In genomic region chr5:141780952-141781730, GRCh38 we compare ENCODE assay signal across 27 cellular contexts.
DNase-seq lines count a peak whose midpoint lies in the region; ATAC-seq, FAIRE-seq and TF ChIP-seq lines count a peak whose summit lies in the region.
"Had no signal": no experiment of that assay in that cellular context is flagged by ENCODE, and none has a peak within 500 bp of the region (broad histone marks: within the 10 kb centered on the region; RNA-seq: fewer than 3 reads in every experiment).

No MANE protein-coding gene starts in this region.

- no peak for FAIRE-seq in HepG2 (lab: Jason Lieb, UNC)
- FAIRE-seq: D721Med, HTR-8/SVneo, RCC 7860, urothelium cell line had no signal

- no peaks in the 10 kb centered on the region for H3K79me2 ChIP-seq in HepG2 (ENCODE audit: insufficient read depth, low read length)

- H3K4me1 ChIP-seq in HepG2 (ENCODE audit: insufficient read depth, low read length): no peaks in the 10 kb centered on the region
- H3K4me1 ChIP-seq in right lobe of liver: no peaks in the 10 kb centered on the region
- H3K4me1 ChIP-seq: colonic mucosa, esophagus squamous epithelium, SJSA1, suprapubic skin had no signal

- CTCF ChIA-PET in HepG2 (lab: Yijun Ruan, JAX; ENCODE audit: low intra/inter-chr PET ratio, low total read pairs): no interaction called here

- H3K4me2 ChIP-seq in HepG2 (ENCODE audit: low read depth, low read length): no peak overlapping the region

- 1% methylated on average over 11 of the region's 12 CpGs for WGBS in HepG2 (ENCODE audit: low lambda C conversion rate)
- 65% methylated on average over 8 of the region's 12 CpGs for WGBS in right lobe of liver (ENCODE audit: insufficient coverage, low coverage, low lambda C conversion rate, missing lambda C conversion rate)

- TF ChIP-seq POLR2A in HepG2 (IDR thresholded peaks at IDR 0.05; ENCODE audit: insufficient read depth in 1 of 2, low read depth in 2 of 2, low read length in 2 of 2) (no peak), right lobe of liver (IDR thresholded peaks at IDR 0.05) (no peak)

- DNase-seq in HepG2 (ENCODE audit: low spot score): no peak
- DNase-seq in right lobe of liver: no peak
- DNase-seq in caudate nucleus (lab: John Stamatoyannopoulos, UW): peak in 16 of 61 donors; percentile 7 to 60 (median 36)
- DNase-seq in HuH-7 (ENCODE audit: low spot score): no peak
- DNase-seq in activated CD8-positive, alpha-beta memory T cell treated with anti-CD3 and anti-CD28 coated beads for 24 hours: no peak
- DNase-seq in GM13977 (ENCODE audit: low spot score): no peak
- DNase-seq: ACHN; activated CD4-positive, alpha-beta T cell treated with anti-CD3 and anti-CD28 coated beads, Interleukin-2, amount 50 U/mL, for 1 hour; activated CD8-positive, alpha-beta memory T cell treated with anti-CD3 and anti-CD28 coated beads, Interleukin-2, amount 50 U/mL, for 4 hours; activated effector memory CD4-positive, alpha-beta T cell treated with Interleukin-2 at 50 U/mL for 16 hours; colonic mucosa; EL; endodermal cell; esophagus squamous epithelium; NCI-H2081; NCI-H446 treated with DMSO at 0.1 percent for 48 hours; NK-92 treated with Interleukin-12 subunit alpha and Interleukin-12 subunit beta, amount 100 ng/mL, for 24 hours had no signal

- H3K4me3 ChIP-seq in HepG2 (replicated peaks in 1 of 3; ENCODE audit: insufficient read depth in 1 of 3, low read depth in 2 of 3, low read length in 3 of 3) (no peak overlapping the region), right lobe of liver (no peak overlapping the region)
- H3K4me3 ChIP-seq: colonic mucosa, esophagus squamous epithelium, gastroesophageal sphincter, SJSA1, suprapubic skin had no signal

- no TSS peak for BruUV-seq in HepG2 (replicated peaks; lab: Mats Ljungman, UMichigan)

- POLR2A ChIA-PET in HepG2 (lab: Yijun Ruan, JAX): no interaction called here

- in situ Hi-C loops in HepG2 (cut with HindIII; ENCODE audit: extremely low pct_ligation_motif_present, low pct_unique_long_range_greater_than_20kb) (no loop called here), GM13977 (cut with MboI; ENCODE audit: low pct_unique_long_range_greater_than_20kb, low sequenced_read_pairs, unreplicated experiment) (no loop called here)

- no peaks in the 10 kb centered on the region for H3K36me3 ChIP-seq in HepG2 (replicated peaks in 1 of 2; ENCODE audit: control insufficient read depth in 1 of 2, insufficient read depth in 2 of 2, low read length in 2 of 2)
- H3K36me3 ChIP-seq in right lobe of liver: no peaks in the 10 kb centered on the region
- H3K36me3 ChIP-seq: colonic mucosa, esophagus squamous epithelium, gastroesophageal sphincter, SJSA1, suprapubic skin had no signal

- no peaks in the 10 kb centered on the region for H3K9me3 ChIP-seq in HepG2 (ENCODE audit: low read length)
- no peaks in the 10 kb centered on the region for H3K9me3 ChIP-seq in right lobe of liver
- H3K9me3 ChIP-seq: colonic mucosa, esophagus squamous epithelium, gastroesophageal sphincter, SJSA1, suprapubic skin had no signal

- ATAC-seq in HepG2 (no peak), right lobe of liver (no peak), HG03025 (IDR thresholded peaks at IDR 0.05; ENCODE audit: low FRiP score, unreplicated experiment) (peak; percentile 61), GM21515 (IDR thresholded peaks at IDR 0.05; ENCODE audit: unreplicated experiment) (no peak)
- ATAC-seq: gastroesophageal sphincter had no signal

- no peak for TF ChIP-seq EP300 in HepG2 (IDR thresholded peaks at IDR 0.05; ENCODE audit: low read depth in 2 of 2, low read length in 2 of 2)
- TF ChIP-seq EP300 in HepG2 (CRISPR knock-in tag; IDR thresholded peaks at IDR 0.05; ENCODE audit: borderline replicate concordance): no peak

- H2AFZ ChIP-seq in HepG2 (ENCODE audit: low read length): no peak overlapping the region

- H3K27me3 ChIP-seq in HepG2 (ENCODE audit: control insufficient read depth in 1 of 2, insufficient read depth in 2 of 2, low read length in 2 of 2) (peaks cover 1 to 5% of the 10 kb centered on the region in 2 experiments; a peak in 3 of 5 replicates), right lobe of liver (no peaks in the 10 kb centered on the region)
- H3K27me3 ChIP-seq: colonic mucosa, suprapubic skin had no signal

- 0 out of 2 replicates have a peak, but pooled peaks have one; percentile 8 for TF ChIP-seq CTCF in HepG2 (CRISPR knock-in tag; IDR thresholded peaks at IDR 0.05)
- no peak for TF ChIP-seq CTCF in right lobe of liver (IDR thresholded peaks at IDR 0.05)
- no peak for TF ChIP-seq CTCF in GM13977 (IDR thresholded peaks at IDR 0.05; ENCODE audit: extremely low read depth, insufficient read depth, missing control alignments)

- H3K27ac ChIP-seq in HepG2 (ENCODE audit: extremely low read length, insufficient read depth, low read length): no peak overlapping the region
- H3K27ac ChIP-seq in right lobe of liver: no peak overlapping the region
- H3K27ac ChIP-seq in caudate nucleus (ENCODE audit: low read depth, low read length): peak overlapping the region; percentile 67
- H3K27ac ChIP-seq: C4-2B, colonic mucosa, esophagus squamous epithelium, gastroesophageal sphincter, SJSA1, suprapubic skin had no signal

- no peaks in the 10 kb centered on the region for H4K20me1 ChIP-seq in HepG2 (ENCODE audit: insufficient read depth, low read length)

- intact Hi-C loops in HepG2 (cut with micrococcal nuclease; ENCODE audit: unreplicated experiment): no loop called here
- intact Hi-C loops in right lobe of liver (cut with DNase I): no loop called here

- H3K9ac ChIP-seq in HepG2 (ENCODE audit: insufficient read depth, low read depth, low read length): no peak overlapping the region

- no peak for TF ChIP-seq RAD21 in HepG2 (CRISPR knock-in tag; IDR thresholded peaks at IDR 0.05)

TF ChIP-seq in HepG2, 621 proteins besides CTCF, POLR2A, EP300 and RAD21:
- TF ChIP-seq MEF2D (CRISPR knock-in tag; IDR thresholded peaks at IDR 0.05) (no peak), SMYD3 (CRISPR knock-in tag; IDR thresholded peaks at IDR 0.05) (no peak), MNT (IDR thresholded peaks at IDR 0.05) (peak; percentile 96), MEIS2 (CRISPR knock-in tag; IDR thresholded peaks at IDR 0.05) (no peak)
TF ChIP-seq in HepG2: peak in this region for 1.
